Comparison of ENCODE assay signal across 9 cellular contexts in the genomic region with DNA sequence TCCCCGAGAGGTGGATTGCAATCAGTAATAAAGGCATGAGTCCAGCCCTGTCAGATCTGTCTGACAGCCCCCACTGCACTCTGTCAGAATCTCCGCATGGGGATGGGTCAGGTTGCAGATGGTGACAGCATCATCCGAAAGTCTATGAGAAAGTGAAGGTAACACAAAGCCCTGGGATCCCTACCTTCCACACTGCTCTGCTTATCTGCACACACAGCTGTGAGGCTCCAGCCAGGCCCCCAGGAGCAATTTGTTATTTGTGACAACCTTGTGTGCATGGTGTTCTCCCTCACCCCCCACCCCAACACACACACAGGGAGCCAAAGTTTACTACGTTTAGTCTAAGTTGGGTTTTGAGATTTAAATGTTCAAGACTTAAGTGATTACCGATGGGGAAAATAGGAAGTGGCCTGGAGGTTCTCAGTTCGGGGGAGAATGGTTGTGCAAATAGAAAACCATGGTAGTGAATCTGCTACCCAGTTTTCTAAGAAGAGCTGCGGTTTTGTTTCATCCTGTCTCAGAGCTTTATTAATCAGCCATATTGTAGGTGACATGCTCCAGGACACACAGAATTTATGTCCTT.
DNase-seq lines count a peak whose midpoint lies in the region; ATAC-seq, FAIRE-seq and TF ChIP-seq lines count a peak whose summit lies in the region.
"Had no signal": no experiment of that assay in that cellular context is flagged by ENCODE, and none has a peak within 500 bp of the region (broad histone marks: within the 10 kb centered on the region; RNA-seq: fewer than 3 reads in every experiment).

No MANE protein-coding gene starts in this region.

- no TSS peak for BruUV-seq in K562 (replicated peaks; lab: Mats Ljungman, UMichigan)

- H3K9me3 ChIP-seq in K562 (replicated peaks; ENCODE audit: control insufficient read depth, insufficient read depth, low read depth, low read length) (no peaks in the 10 kb centered on the region), HAP-1 (no peaks in the 10 kb centered on the region), pancreas (no peaks in the 10 kb centered on the region)

- peak overlapping the region; percentile 35 for H3K4me2 ChIP-seq in K562 (ENCODE audit: insufficient read depth, low read length)

- H3K27ac ChIP-seq in K562 (ENCODE audit: extremely low read depth, low read depth, low read length) = no peak overlapping the region; the same call in 1 of the 3 replicates
- no peak overlapping the region for H3K27ac ChIP-seq in pancreas

- H3K4me1 Mint-ChIP-seq in activated T-helper 2 cell treated with anti-CD3 and anti-CD28 coated beads, Interferon-gamma antibody, Interleukin-2, Interleukin-4, amounts not matched to agents 10 μg/mL and 5 μg/mL and 100 μg/mL, durations not matched to agents 14 hours and 24 hours and 36 hours (ENCODE audit: low read depth) = peaks cover 18% of the 10 kb centered on the region

- no peak for TF ChIP-seq CTCF in K562 (IDR thresholded peaks at IDR 0.05 in 2 of 3, conservative IDR thresholded peaks at IDR 0.05 in 1 of 3; ENCODE audit: insufficient read depth in 2 of 3, low read depth in 1 of 3, low read length in 3 of 3)
- TF ChIP-seq CTCF in pancreas (IDR thresholded peaks at IDR 0.05) = no peak

- FAIRE-seq in K562 (lab: Jason Lieb, UNC) = peak; percentile 97
- no peak for FAIRE-seq in pancreas (lab: Jason Lieb, UNC)

- H3K79me2 ChIP-seq in K562 (ENCODE audit: control insufficient read depth, insufficient read depth, low read length) = no peaks in the 10 kb centered on the region

- peak overlapping the region; percentile 18; the same call in 1 of the 2 replicates for H2AFZ ChIP-seq in K562 (ENCODE audit: low read depth, low read length)

- H3K4me3 Mint-ChIP-seq in activated T-helper 2 cell treated with anti-CD3 and anti-CD28 coated beads, Interferon-gamma antibody, Interleukin-2, Interleukin-4, amounts not matched to agents 10 μg/mL and 5 μg/mL and 100 μg/mL, durations not matched to agents 14 hours and 24 hours and 36 hours (ENCODE audit: low read depth) = no peak overlapping the region

- H3K9me1 ChIP-seq in K562 (ENCODE audit: control insufficient read depth, insufficient read depth, low read length) = no peaks in the 10 kb centered on the region

- no peaks in the 10 kb centered on the region for H3K36me3 Mint-ChIP-seq in activated T-helper 2 cell treated with anti-CD3 and anti-CD28 coated beads, Interferon-gamma antibody, Interleukin-2, Interleukin-4, amounts not matched to agents 10 μg/mL and 5 μg/mL and 100 μg/mL, durations not matched to agents 14 hours and 24 hours and 36 hours (ENCODE audit: low read depth)

- H3K9ac ChIP-seq in K562 (ENCODE audit: insufficient read depth in 1 of 2, low read depth in 2 of 2, low read length in 2 of 2) = no peak overlapping the region

- H3K36me3 ChIP-seq in K562 (ENCODE audit: control insufficient read depth, insufficient read depth, low read length) (no peaks in the 10 kb centered on the region), HAP-1 (replicated peaks) (no peaks in the 10 kb centered on the region), pancreas (no peaks in the 10 kb centered on the region)

- H3K4me1 ChIP-seq in K562 (replicated peaks in 1 of 2; ENCODE audit: control insufficient read depth in 2 of 2, insufficient read depth in 2 of 2, low read length in 2 of 2) (peaks cover 22 to 36% of the 10 kb centered on the region in 2 experiments), HAP-1 (no peaks in the 10 kb centered on the region), pancreas (no peaks in the 10 kb centered on the region)

- 2% methylated on average over 7 of the region's 7 CpGs for WGBS in K562 (ENCODE audit: insufficient coverage, low coverage, missing lambda C conversion rate)
- WGBS in pancreas, 2 donors = 59 to 63% methylated on average over 7 of the region's 7 CpGs

- H4K20me1 ChIP-seq in K562 (replicated peaks; ENCODE audit: control insufficient read depth, insufficient read depth, low read length) = no peaks in the 10 kb centered on the region

- H3K27me3 ChIP-seq in K562 (ENCODE audit: control insufficient read depth in 2 of 2, insufficient read depth in 2 of 2, low read length in 2 of 2) = no peaks in the 10 kb centered on the region
- H3K27me3 ChIP-seq in HAP-1 (ENCODE audit: low read depth) = peaks cover 10% of the 10 kb centered on the region
- no peaks in the 10 kb centered on the region for H3K27me3 ChIP-seq in pancreas

- intact Hi-C loops in K562 (cut with micrococcal nuclease) (loop anchor here (2.0 to 5.0 kb wide), 2 partner anchors 29 to 104 kb away; no protein-coding TSS in a partner anchor), pancreas (cut with DNase I) (loop anchor here in 1 of 3 donors (10.0 kb wide), 1 partner anchor 441 kb away; no protein-coding TSS in a partner anchor)
- intact Hi-C loops in activated T-helper 2 cell treated with anti-CD3 and anti-CD28 coated beads, Interferon-gamma antibody, Interleukin-2, Interleukin-4, amounts not matched to agents 10 μg/mL and 5 μg/mL and 100 μg/mL, durations not matched to agents 14 hours and 24 hours and 36 hours (cut with micrococcal nuclease) = loop anchor here (5.0 kb wide), 2 partner anchors 81 to 104 kb away; no protein-coding TSS in a partner anchor

- CTCF ChIA-PET in K562 (lab: Yijun Ruan, JAX; ENCODE audit: low intra/inter-chr PET ratio) = interaction anchor here (1.2 kb wide), 1 partner anchor 80 kb away, joined by 3 read pairs; no protein-coding TSS in a partner anchor

- POLR2A ChIA-PET in K562 (lab: Yijun Ruan, JAX) = interaction anchor here (0.5 to 1.4 kb wide), 8 partner anchors 10 to 539 kb away, joined by 3 to 4 read pairs (median 3); no protein-coding TSS in a partner anchor

- H3K27ac Mint-ChIP-seq in activated T-helper 2 cell treated with anti-CD3 and anti-CD28 coated beads, Interferon-gamma antibody, Interleukin-2, Interleukin-4, amounts not matched to agents 10 μg/mL and 5 μg/mL and 100 μg/mL, durations not matched to agents 14 hours and 24 hours and 36 hours = no peak overlapping the region

- TF ChIP-seq EP300 in K562 (IDR thresholded peaks at IDR 0.05; ENCODE audit: low read length) = peak; percentile 79

- DNase-seq in Jurkat, Clone E6-1 (ENCODE audit: low read depth, low spot score) = peak; percentile 61
- DNase-seq in K562 (ENCODE audit: extremely low read depth in 1 of 4, low spot score in 3 of 4) (peak; percentile 42 to 87 (median 74)), NCI-H1417 treated with DMSO at 0.1 percent for 48 hours (lab: John Stamatoyannopoulos, UW) (no peak), HAP-1 (ENCODE audit: low spot score in 2 of 2) (no peak), pancreas (no peak)
- no peak for DNase-seq in activated T-helper 2 cell treated with anti-CD3 and anti-CD28 coated beads, Interferon-gamma antibody, Interleukin-2, Interleukin-4, amounts not matched to agents 10 μg/mL and 5 μg/mL and 100 μg/mL, durations not matched to agents 14 hours and 24 hours and 36 hours (ENCODE audit: low spot score)
- DNase-seq: GOT3 had no signal

- no peaks in the 10 kb centered on the region for H3K9me3 Mint-ChIP-seq in activated T-helper 2 cell treated with anti-CD3 and anti-CD28 coated beads, Interferon-gamma antibody, Interleukin-2, Interleukin-4, amounts not matched to agents 10 μg/mL and 5 μg/mL and 100 μg/mL, durations not matched to agents 14 hours and 24 hours and 36 hours

- no peak for TF ChIP-seq RAD21 in K562 (CRISPR knock-in tag; conservative IDR thresholded peaks at IDR 0.05 in 1 of 2, IDR thresholded peaks at IDR 0.05 in 1 of 2)

- no peak for TF ChIP-seq POLR2A in K562 (conservative IDR thresholded peaks at IDR 0.05)

- in situ Hi-C loops in K562 (cut with MboI) (no loop called here), HAP-1 (cut with MboI; ENCODE audit: low sequenced_read_pairs) (no loop called here)

- peak; percentile 80 for ATAC-seq in GM18502 (IDR thresholded peaks at IDR 0.05; ENCODE audit: poor library complexity, unreplicated experiment)
- peak; percentile 85 for ATAC-seq in GM21515 (IDR thresholded peaks at IDR 0.05; ENCODE audit: unreplicated experiment)
- ATAC-seq in K562 = peak; percentile 98
- ATAC-seq in pancreas = no peak

- peaks cover 7% of the 10 kb centered on the region for H3K27me3 Mint-ChIP-seq in activated T-helper 2 cell treated with anti-CD3 and anti-CD28 coated beads, Interferon-gamma antibody, Interleukin-2, Interleukin-4, amounts not matched to agents 10 μg/mL and 5 μg/mL and 100 μg/mL, durations not matched to agents 14 hours and 24 hours and 36 hours (ENCODE audit: low read depth)

- no peak overlapping the region for H3K4me3 ChIP-seq in Jurkat, Clone E6-1 (ENCODE audit: low read length)
- H3K4me3 ChIP-seq in K562 = no peak overlapping the region
- no peak overlapping the region for H3K4me3 ChIP-seq in HAP-1
- no peak overlapping the region for H3K4me3 ChIP-seq in pancreas

TF ChIP-seq in K562, 482 proteins besides CTCF, POLR2A, EP300 and RAD21 (continues in another document):
- no peak for TF ChIP-seq NFIX (CRISPR knock-in tag; IDR thresholded peaks at IDR 0.05; ENCODE audit: low read depth)
- TF ChIP-seq, protein P1, sequence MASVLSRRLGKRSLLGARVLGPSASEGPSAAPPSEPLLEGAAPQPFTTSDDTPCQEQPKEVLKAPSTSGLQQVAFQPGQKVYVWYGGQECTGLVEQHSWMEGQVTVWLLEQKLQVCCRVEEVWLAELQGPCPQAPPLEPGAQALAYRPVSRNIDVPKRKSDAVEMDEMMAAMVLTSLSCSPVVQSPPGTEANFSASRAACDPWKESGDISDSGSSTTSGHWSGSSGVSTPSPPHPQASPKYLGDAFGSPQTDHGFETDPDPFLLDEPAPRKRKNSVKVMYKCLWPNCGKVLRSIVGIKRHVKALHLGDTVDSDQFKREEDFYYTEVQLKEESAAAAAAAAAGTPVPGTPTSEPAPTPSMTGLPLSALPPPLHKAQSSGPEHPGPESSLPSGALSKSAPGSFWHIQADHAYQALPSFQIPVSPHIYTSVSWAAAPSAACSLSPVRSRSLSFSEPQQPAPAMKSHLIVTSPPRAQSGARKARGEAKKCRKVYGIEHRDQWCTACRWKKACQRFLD (CRISPR knock-in tag; IDR thresholded peaks at IDR 0.05) = peak; percentile 22; the same call in 1 of the 2 replicates

Comparison
In these comparisons a context has a peak if more than half of its experiments do, and no peak if none do; other contexts are left out.
1. ATAC-seq: peak in GM18502 (single experiment), GM21515 (single experiment) and K562 (single experiment); none in pancreas (0 of 4).
2. DNase-seq: peak in Jurkat, Clone E6-1 (single experiment) and K562 (4 of 4); none in NCI-H1417 treated with DMSO at 0.1 percent for 48 hours (single experiment), HAP-1 (0 of 2), pancreas (0 of 6) and activated T-helper 2 cell treated with anti-CD3 and anti-CD28 coated beads, Interferon-gamma antibody, Interleukin-2, Interleukin-4, amounts not matched to agents 10 μg/mL and 5 μg/mL and 100 μg/mL, durations not matched to agents 14 hours and 24 hours and 36 hours (single experiment).